8 cellular contexts compared by ENCODE assay signal in the genomic region with DNA sequence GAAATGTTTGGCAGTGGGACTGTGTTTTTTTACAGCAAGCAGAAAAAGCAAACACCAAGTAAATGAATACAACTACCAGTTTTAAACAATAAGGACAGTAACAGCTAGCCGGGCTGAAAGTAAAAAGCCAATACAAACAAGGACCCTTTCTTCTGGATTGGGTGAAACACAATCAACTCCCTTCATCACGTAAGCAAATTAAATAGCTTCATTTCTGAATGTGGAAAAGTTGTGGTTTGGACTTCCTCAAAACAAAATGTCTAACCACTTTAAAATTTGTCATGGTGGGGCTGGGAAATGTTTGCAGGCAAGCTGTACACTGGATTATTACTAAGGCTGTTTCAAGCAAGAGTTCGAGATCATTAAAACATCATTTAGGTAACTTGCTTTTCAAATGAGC. TPM values are rescaled to one million over a fixed set of nuclear protein-coding genes. Genes with fewer than 3 reads are reported as not detected.
DNase-seq lines count a peak whose midpoint lies in the region; ATAC-seq and TF ChIP-seq lines count a peak whose summit lies in the region.

No MANE protein-coding gene starts in this region.

- H3K4me1 Mint-ChIP-seq in brain, result peaks cover 77% of the 10 kb centered on the region
- peaks cover 24 to 30% (median 24%) of the 10 kb centered on the region in 3 donors for H3K4me1 Mint-ChIP-seq in naive B cell

- peaks cover 39% of the 10 kb centered on the region for H3K36me3 Mint-ChIP-seq in brain
- peaks cover 13 to 20% of the 10 kb centered on the region in 2 donors for H3K36me3 Mint-ChIP-seq in naive B cell

- H3K27me3 Mint-ChIP-seq in brain (no peaks in the 10 kb centered on the region), naive B cell (no peaks in the 10 kb centered on the region)

- POLR2A ChIA-PET in BJ (lab: Charles Lee), result interaction anchor here (0.6 to 0.8 kb wide), 2 partner anchors 18 to 484 kb away, joined by 4 to 9 read pairs; no protein-coding TSS in a partner anchor

- DNase-seq in BJ (ENCODE audit: low read depth) (peak; percentile 65), Kasumi-1 (lab: John Stamatoyannopoulos, UW) (peak; percentile 54 to 58), naive B cell (no peak), NCI-H1105 treated with DMSO at 0.1 percent for 48 hours (lab: John Stamatoyannopoulos, UW) (no peak), NCI-H128 (lab: John Stamatoyannopoulos, UW; ENCODE audit: unreplicated experiment) (no peak)
- no peak for DNase-seq in stimulated activated CD4-positive, alpha-beta T cell treated with anti-CD3 and anti-CD28 coated beads, Interleukin-1b, Interleukin-23, amount 100 ng/mL, for 48 hours

- CTCF ChIA-PET in BJ (lab: Yijun Ruan, JAX), result interaction anchor here (1.0 to 1.5 kb wide), 3 partner anchors 15 to 94 kb away, joined by 3 to 5 read pairs (median 5); no protein-coding TSS in a partner anchor

- H3K4me3 ChIP-seq in BJ (ENCODE audit: low read depth, low read length), result no peak overlapping the region

- H3K27me3 ChIP-seq in BJ (ENCODE audit: control insufficient read depth, insufficient read depth, low read length), result no peaks in the 10 kb centered on the region

- peak in 1 of 2 donors; percentile 47 for ATAC-seq in naive B cell (ENCODE audit: low read depth in 2 of 2)
- ATAC-seq in HG02973 (IDR thresholded peaks at IDR 0.05; ENCODE audit: unreplicated experiment), result no peak

- no peaks in the 10 kb centered on the region for H3K9me3 Mint-ChIP-seq in brain
- no peaks in the 10 kb centered on the region for H3K9me3 Mint-ChIP-seq in naive B cell

- no peak for TF ChIP-seq CTCF in BJ (IDR thresholded peaks at IDR 0.05; ENCODE audit: insufficient read depth, low read depth, low read length)
- TF ChIP-seq CTCF in brain (conservative IDR thresholded peaks at IDR 0.05), result no peak

- H3K4me3 Mint-ChIP-seq in brain (no peak overlapping the region), naive B cell (peak overlapping the region in 2 of 8 donors; percentile 35 to 36)

- peaks cover 7% of the 10 kb centered on the region for H3K36me3 ChIP-seq in BJ (ENCODE audit: control insufficient read depth, insufficient read depth, low read length)

- H3K27ac Mint-ChIP-seq in brain (peak overlapping the region in 4 of 5 experiments; percentile 51 to 97 (median 79)), naive B cell (peak overlapping the region in 5 of 6 donors; percentile 61 to 94 (median 84))

RNA-seq across cellular contexts. Expression of a gene that starts 47.4 kb away (rescaled TPM):
- polyA plus RNA-seq in BJ (2011; rRNA removed) (6.3 and 9.1 TPM in 2 replicates), brain (ENCODE audit: insufficient read depth, low read depth, low replicate concordance) (14.7 TPM), naive B cell (ENCODE audit: low read depth in 6 of 6) (10 to 100 TPM in 1 of 6 donors, 1 to 10 TPM in 5; 5.6 to 10.3 (median 6.4) TPM)
- polyA minus RNA-seq in BJ (2011; rRNA and poly(A)+ RNA removed), result 3.1 and 3.4 TPM in 2 replicates

RNA-seq across cellular contexts. Expression of a gene that starts 48.7 kb away (rescaled TPM):
- polyA plus RNA-seq in BJ (2011; rRNA removed) (48.3 and 49.0 TPM in 2 replicates), brain (ENCODE audit: insufficient read depth, low read depth, low replicate concordance) (12.7 TPM), naive B cell (ENCODE audit: low read depth in 6 of 6) (100 to 1,000 TPM in 4 of 6 donors, 10 to 100 TPM in 2; 95.1 to 129 (median 101) TPM)
- polyA minus RNA-seq in BJ (2011; rRNA and poly(A)+ RNA removed), result 39.9 and 43.5 TPM in 2 replicates

RNA-seq across cellular contexts. Expression of a gene that starts 51.7 kb away (rescaled TPM):
- polyA plus RNA-seq in BJ (2011; rRNA removed) (219 and 268 TPM in 2 replicates), brain (ENCODE audit: insufficient read depth, low read depth, low replicate concordance) (28.1 TPM), naive B cell (ENCODE audit: low read depth in 6 of 6) (10 to 100 TPM; 65.4 to 95.4 (median 78.7) TPM)
- polyA minus RNA-seq in BJ (2011; rRNA and poly(A)+ RNA removed), result 139 and 230 TPM in 2 replicates

Comparison
In these comparisons a context has a peak if more than half of its experiments do, and no peak if none do; other contexts are left out.
1. DNase-seq: peak in BJ (single experiment) and Kasumi-1 (2 of 2); none in naive B cell (single experiment), NCI-H1105 treated with DMSO at 0.1 percent for 48 hours (single experiment), stimulated activated CD4-positive, alpha-beta T cell treated with anti-CD3 and anti-CD28 coated beads, Interleukin-1b, Interleukin-23, amount 100 ng/mL, for 48 hours (single experiment) and NCI-H128 (single experiment).